In the genomic region with DNA sequence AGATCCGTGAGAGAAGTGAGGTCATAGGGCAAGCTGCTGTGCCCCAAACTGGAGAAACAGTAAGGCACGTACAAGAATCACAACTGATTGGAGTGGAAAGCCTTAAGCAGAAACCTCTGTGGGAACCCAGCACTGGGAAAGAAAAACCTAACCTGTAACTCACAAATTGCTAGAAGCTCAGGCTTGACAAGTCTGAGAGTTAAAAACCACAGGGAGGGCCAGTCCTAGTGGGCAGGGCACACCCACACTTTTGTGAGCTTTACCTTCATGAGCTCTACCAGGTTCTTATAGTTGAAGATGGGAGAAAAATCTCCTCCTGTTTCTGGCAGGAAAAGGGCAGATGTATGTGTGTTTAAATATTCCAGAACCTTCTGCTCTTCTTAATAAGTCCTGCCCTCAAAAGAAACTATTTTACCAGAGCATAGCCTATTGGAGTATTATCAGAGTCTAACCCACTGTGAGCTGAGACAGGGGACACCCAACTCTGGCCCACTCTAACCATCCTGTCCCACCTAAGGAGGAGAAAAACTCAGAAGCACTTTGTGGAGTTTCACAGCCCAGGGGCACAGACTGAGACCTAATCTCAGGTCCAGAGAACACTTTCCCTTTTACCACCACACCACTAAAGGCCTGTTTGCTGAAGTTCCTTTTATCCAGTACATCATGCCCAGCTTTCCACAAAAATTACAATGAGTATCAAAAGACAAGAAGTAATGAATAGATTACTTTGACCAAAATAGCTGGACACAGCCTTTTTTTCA, we compare ENCODE assay signal across 22 cellular contexts.
"Had no signal": no experiment of that assay in that cellular context is flagged by ENCODE, and none has a peak within 500 bp of the region (broad histone marks: within the 10 kb centered on the region; RNA-seq: fewer than 3 reads in every experiment).

No MANE protein-coding gene starts in this region.

- H3K36me3 Mint-ChIP-seq: natural killer cell treated with Interleukin-12 subunit alpha and Interleukin-12 subunit beta and Interleukin-15 and Interleukin-18, amount 100 ng/mL, for 72 hours; stimulated activated effector memory CD8-positive, alpha-beta T cell treated with anti-CD3 and anti-CD28 coated beads, Interleukin-12 subunit alpha, Interleukin-12 subunit beta, amount 100 ng/mL, for 72 hours had no signal

- H3K27me3 Mint-ChIP-seq: central memory CD8-positive, alpha-beta T cell; natural killer cell treated with Interleukin-12 subunit alpha and Interleukin-12 subunit beta and Interleukin-15 and Interleukin-18, amount 100 ng/mL, for 72 hours; stimulated activated naive CD8-positive, alpha-beta T cell treated with anti-CD3 and anti-CD28 coated beads, Interleukin-15, Interleukin-2, amounts not matched to agents 100 ng/mL and 50 ng/mL, for 24 hours had no signal

- H3K9me3 ChIP-seq: esophagus muscularis mucosa, gastroesophageal sphincter, neutrophil, tibial artery, upper lobe of right lung had no signal

- H3K27ac ChIP-seq: dorsolateral prefrontal cortex, epithelial cell of prostate, esophagus muscularis mucosa, gastroesophageal sphincter, neutrophil, tibial artery, upper lobe of right lung had no signal

- H3K4me1 ChIP-seq: esophagus muscularis mucosa, gastroesophageal sphincter, tibial artery, upper lobe of right lung had no signal

- H3K27me3 ChIP-seq: dorsolateral prefrontal cortex, esophagus muscularis mucosa, gastroesophageal sphincter, neutrophil, tibial artery, upper lobe of right lung had no signal

- DNase-seq: cortex of kidney; dorsolateral prefrontal cortex; effector CD8-positive, alpha-beta T cell; glutamatergic neuron; left ventricle myocardium inferior; mesenchymal stem cell; midbrain; right cardiac atrium; stimulated activated CD4-positive, alpha-beta T cell treated with anti-CD3 and anti-CD28 coated beads, Interleukin-4, amount 100 ng/mL, for 1 hour; stimulated activated CD8-positive, alpha-beta memory T cell treated with anti-CD3 and anti-CD28 coated beads, Interleukin-4, amount 100 ng/mL, for 48 hours; tibial artery; upper lobe of right lung had no signal

- H3K4me3 ChIP-seq: dorsolateral prefrontal cortex, esophagus muscularis mucosa, gastroesophageal sphincter, left ventricle myocardium inferior, lung, smooth muscle cell, tibial artery, upper lobe of right lung had no signal

- H3K4me3 Mint-ChIP-seq: central memory CD8-positive, alpha-beta T cell; natural killer cell treated with Interleukin-12 subunit alpha and Interleukin-12 subunit beta and Interleukin-15 and Interleukin-18, amount 100 ng/mL, for 72 hours; stimulated activated effector memory CD8-positive, alpha-beta T cell treated with anti-CD3 and anti-CD28 coated beads, Interleukin-12 subunit alpha, Interleukin-12 subunit beta, amount 100 ng/mL, for 72 hours; stimulated activated naive CD8-positive, alpha-beta T cell treated with anti-CD3 and anti-CD28 coated beads, Interleukin-15, Interleukin-2, amounts not matched to agents 100 ng/mL and 50 ng/mL, for 24 hours had no signal

- H3K36me3 ChIP-seq: esophagus muscularis mucosa, gastroesophageal sphincter, left ventricle myocardium inferior, neutrophil, tibial artery, upper lobe of right lung had no signal

- H3K4me1 Mint-ChIP-seq: central memory CD8-positive, alpha-beta T cell; stimulated activated effector memory CD8-positive, alpha-beta T cell treated with anti-CD3 and anti-CD28 coated beads, Interleukin-12 subunit alpha, Interleukin-12 subunit beta, amount 100 ng/mL, for 72 hours had no signal

- H3K4me2 ChIP-seq: smooth muscle cell had no signal

- ATAC-seq: gastroesophageal sphincter; natural killer cell treated with Interleukin-12 subunit alpha and Interleukin-12 subunit beta and Interleukin-15 and Interleukin-18, amount 100 ng/mL, for 72 hours; right cardiac atrium; stimulated activated effector memory CD8-positive, alpha-beta T cell treated with anti-CD3 and anti-CD28 coated beads, Interleukin-12 subunit alpha, Interleukin-12 subunit beta, amount 100 ng/mL, for 72 hours; upper lobe of right lung had no signal

- H3K27ac Mint-ChIP-seq: natural killer cell treated with Interleukin-12 subunit alpha and Interleukin-12 subunit beta and Interleukin-15 and Interleukin-18, amount 100 ng/mL, for 72 hours; stimulated activated effector memory CD8-positive, alpha-beta T cell treated with anti-CD3 and anti-CD28 coated beads, Interleukin-12 subunit alpha, Interleukin-12 subunit beta, amount 100 ng/mL, for 72 hours; stimulated activated naive CD8-positive, alpha-beta T cell treated with anti-CD3 and anti-CD28 coated beads, Interleukin-15, Interleukin-2, amounts not matched to agents 100 ng/mL and 50 ng/mL, for 24 hours had no signal
